In genomic region chr1:82273816-82274215, GRCh38 we compare ENCODE assay signal across 20 cellular contexts.
DNase-seq lines count a peak whose midpoint lies in the region; TF ChIP-seq lines count a peak whose summit lies in the region.
"Had no signal": no experiment of that assay in that cellular context is flagged by ENCODE, and none has a peak within 500 bp of the region (broad histone marks: within the 10 kb centered on the region; RNA-seq: fewer than 3 reads in every experiment).

No MANE protein-coding gene starts in this region.

- DNase-seq in UCSD-AML1 (lab: John Stamatoyannopoulos, UW; ENCODE audit: unreplicated experiment) (peak; percentile 7), dedifferentiated amniotic fluid mesenchymal stem cell (ENCODE audit: extremely low spot score) (peak; percentile 40), left kidney (ENCODE audit: low read depth, low spot score) (peak; percentile 11), smooth muscle cell (lab: John Stamatoyannopoulos, UW; ENCODE audit: unreplicated experiment) (no peak), DMS153 (lab: John Stamatoyannopoulos, UW) (no peak), NCI-H1436 (lab: John Stamatoyannopoulos, UW) (no peak), SIG-M5 treated with dmso at 0.1 percent for 504 hours (lab: John Stamatoyannopoulos, UW; ENCODE audit: unreplicated experiment) (no peak)
- DNase-seq: activated CD8-positive, alpha-beta T cell treated with anti-CD3 and anti-CD28 coated beads for 36 hours; Caco-2; DND-41; HCEC 1CT; KG1; mesenchymal stem cell; NCI-H1417; NCI-H2081 treated with DMSO at 0.1 percent for 48 hours; spleen; stimulated activated CD4-positive, alpha-beta T cell treated with anti-CD3 and anti-CD28 coated beads, Interleukin-2, amount 100 ng/mL, for 48 hours; T-helper 2 cell; upper lobe of left lung had no signal

- no peaks in the 10 kb centered on the region for H4K20me1 ChIP-seq in smooth muscle cell (ENCODE audit: low read depth)

- no peak overlapping the region for H3K4me2 ChIP-seq in smooth muscle cell

- H3K4me3 ChIP-seq in smooth muscle cell = no peak overlapping the region
- H3K4me3 ChIP-seq: spleen, upper lobe of left lung had no signal

- H2AFZ ChIP-seq in smooth muscle cell (ENCODE audit: low read depth) = peak overlapping the region; percentile 32

- H3K9me3 ChIP-seq in smooth muscle cell (replicated peaks; ENCODE audit: low read depth) = no peaks in the 10 kb centered on the region
- H3K9me3 ChIP-seq: Caco-2, upper lobe of left lung had no signal

- H3K9ac ChIP-seq in smooth muscle cell (ENCODE audit: low read depth) = no peak overlapping the region

- no peaks in the 10 kb centered on the region for H3K4me1 ChIP-seq in smooth muscle cell (ENCODE audit: low read depth)
- H3K4me1 ChIP-seq: Caco-2, spleen, upper lobe of left lung had no signal

- H3F3A ChIP-seq in smooth muscle cell (ENCODE audit: low read depth) = no peaks in the 10 kb centered on the region

- no peak overlapping the region for H3K27ac ChIP-seq in smooth muscle cell (ENCODE audit: low read depth)
- H3K27ac ChIP-seq: C4-2B, spleen, upper lobe of left lung had no signal

- no peaks in the 10 kb centered on the region for H3K79me2 ChIP-seq in smooth muscle cell (ENCODE audit: low read depth)

- no peak for TF ChIP-seq CTCF in smooth muscle cell (IDR thresholded peaks at IDR 0.05; ENCODE audit: borderline replicate concordance, insufficient read depth, poor library complexity, severe bottlenecking)

- no peaks in the 10 kb centered on the region for H3K27me3 ChIP-seq in smooth muscle cell (ENCODE audit: low read depth)
- H3K27me3 ChIP-seq: spleen, upper lobe of left lung had no signal

- 68% methylated on average over 2 of the region's 2 CpGs for WGBS in smooth muscle cell (ENCODE audit: low lambda C conversion rate)

- H3K36me3 ChIP-seq in smooth muscle cell (ENCODE audit: low read depth) = no peaks in the 10 kb centered on the region
- H3K36me3 ChIP-seq: spleen, upper lobe of left lung had no signal

Comparison
In these comparisons a context has a peak if more than half of its experiments do, and no peak if none do; other contexts are left out.
1. DNase-seq: peak in UCSD-AML1 (single experiment), dedifferentiated amniotic fluid mesenchymal stem cell (single experiment) and left kidney (single experiment); none in smooth muscle cell (single experiment), DMS153 (single experiment), NCI-H1436 (single experiment) and SIG-M5 treated with dmso at 0.1 percent for 504 hours (single experiment).